ENCODE assay signal across 8 cellular contexts in the genomic region with DNA sequence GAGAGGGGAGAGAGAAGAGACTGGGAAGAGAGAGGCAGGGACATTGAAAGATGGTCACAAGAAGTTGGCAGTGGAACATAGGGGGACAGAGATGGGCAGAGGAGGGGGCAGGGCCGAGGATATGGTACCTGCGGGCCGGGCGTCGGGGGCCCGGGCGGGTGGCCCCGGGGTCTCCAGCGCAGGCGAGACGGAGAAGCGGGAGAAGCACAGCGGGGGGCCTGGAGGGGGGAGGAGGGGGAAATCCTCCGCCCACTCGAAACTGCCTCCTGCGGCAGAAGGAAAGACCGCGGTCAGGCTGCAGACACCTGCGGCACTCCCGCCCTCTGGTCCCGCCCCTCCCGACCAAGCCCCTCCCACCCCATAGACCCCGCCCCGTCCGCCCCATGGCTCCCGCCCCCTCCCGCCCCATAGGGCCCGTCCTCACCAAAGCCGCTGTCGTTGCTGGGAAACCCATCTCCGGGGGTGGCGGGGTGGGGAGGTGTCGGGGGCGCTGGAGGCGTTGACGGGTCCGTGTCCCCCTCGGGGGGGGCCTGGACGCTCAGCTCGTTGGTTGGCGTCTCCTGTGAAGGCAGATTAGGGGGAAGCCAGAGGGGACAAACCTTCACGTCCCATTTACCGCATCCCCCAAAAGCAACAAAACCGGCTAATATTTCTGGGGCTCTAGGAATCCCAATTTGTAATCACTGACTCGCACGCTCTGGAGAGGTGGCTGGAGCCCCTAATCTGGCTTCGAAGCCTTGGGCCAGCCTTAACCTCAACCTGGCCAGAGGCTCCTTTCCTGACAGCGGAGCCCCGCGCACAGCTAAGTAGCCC. TPM values are rescaled to one million over a fixed set of nuclear protein-coding genes. Genes with fewer than 3 reads are reported as not detected.
DNase-seq lines count a peak whose midpoint lies in the region; ATAC-seq, FAIRE-seq and TF ChIP-seq lines count a peak whose summit lies in the region.

No MANE protein-coding gene starts in this region.

- H3K4me3 ChIP-seq in NB4 (ENCODE audit: low read depth, low read length) (no peak overlapping the region), endothelial cell of umbilical vein (replicated peaks in 1 of 3; ENCODE audit: insufficient read depth in 1 of 3, low read depth in 1 of 3, low read length in 3 of 3) (no peak overlapping the region)

- POLR2A ChIA-PET in activated CD4-positive, alpha-beta memory T cell treated with anti-CD3 and anti-CD28 coated beads, Interleukin-2, amount 10 ng/mL, durations not matched to agents 7 days and 5 days (lab: Charles Lee) = interaction anchor here (2.2 kb wide), 1 partner anchor 93 kb away, joined by 10 read pairs; no protein-coding TSS in a partner anchor
- POLR2A ChIA-PET in endothelial cell of umbilical vein (lab: Charles Lee) = interaction anchor here (0.6 kb wide), 1 partner anchor 23 kb away, joined by 4 read pairs; no protein-coding TSS in a partner anchor

- no peak overlapping the region for H3K4me2 ChIP-seq in endothelial cell of umbilical vein (ENCODE audit: insufficient read depth, low read length)

- no peak for FAIRE-seq in endothelial cell of umbilical vein (lab: Jason Lieb, UNC)

- H3K27ac Mint-ChIP-seq in activated CD4-positive, alpha-beta memory T cell treated with anti-CD3 and anti-CD28 coated beads, Interleukin-2, amount 10 ng/mL, durations not matched to agents 7 days and 5 days = no peak overlapping the region

- peaks cover 42% of the 10 kb centered on the region for H3K4me1 Mint-ChIP-seq in activated CD4-positive, alpha-beta memory T cell treated with anti-CD3 and anti-CD28 coated beads, Interleukin-2, amount 10 ng/mL, durations not matched to agents 7 days and 5 days

- no peaks in the 10 kb centered on the region for H3K9me3 ChIP-seq in endothelial cell of umbilical vein (replicated peaks; ENCODE audit: control insufficient read depth, insufficient read depth, low read length)

- DNase-seq in ELR (ENCODE audit: low read depth) = peak; percentile 40
- peak; percentile 87 for DNase-seq in NB4 (ENCODE audit: low read depth)
- DNase-seq in activated CD4-positive, alpha-beta memory T cell treated with anti-CD3 and anti-CD28 coated beads, Interleukin-2, amount 10 ng/mL, durations not matched to agents 7 days and 5 days = peak; percentile 61
- DNase-seq in endothelial cell of umbilical vein (ENCODE audit: low read depth, low spot score) = no peak
- peak; percentile 53 for DNase-seq in stimulated activated CD8-positive, alpha-beta memory T cell treated with anti-CD3 and anti-CD28 coated beads, Interleukin-12 subunit alpha, Interleukin-12 subunit beta, amount 100 ng/mL, for 4 hours (ENCODE audit: low read depth)

- ATAC-seq in GM18873 (IDR thresholded peaks at IDR 0.05; ENCODE audit: low FRiP score, unreplicated experiment) (no peak), HG03175 (IDR thresholded peaks at IDR 0.05; ENCODE audit: unreplicated experiment) (no peak), GM21576 (IDR thresholded peaks at IDR 0.05; ENCODE audit: unreplicated experiment) (no peak)

- H3K36me3 Mint-ChIP-seq in activated CD4-positive, alpha-beta memory T cell treated with anti-CD3 and anti-CD28 coated beads, Interleukin-2, amount 10 ng/mL, durations not matched to agents 7 days and 5 days (ENCODE audit: low read depth) = no peaks in the 10 kb centered on the region

- H3K27ac ChIP-seq in endothelial cell of umbilical vein (ENCODE audit: insufficient read depth, low read depth, low read length) = no peak overlapping the region

- peaks cover 46% of the 10 kb centered on the region for H3K27me3 Mint-ChIP-seq in activated CD4-positive, alpha-beta memory T cell treated with anti-CD3 and anti-CD28 coated beads, Interleukin-2, amount 10 ng/mL, durations not matched to agents 7 days and 5 days

- H3K9me3 Mint-ChIP-seq in activated CD4-positive, alpha-beta memory T cell treated with anti-CD3 and anti-CD28 coated beads, Interleukin-2, amount 10 ng/mL, durations not matched to agents 7 days and 5 days = no peaks in the 10 kb centered on the region

- CTCF ChIA-PET in activated CD4-positive, alpha-beta memory T cell treated with anti-CD3 and anti-CD28 coated beads, Interleukin-2, amount 10 ng/mL, durations not matched to agents 7 days and 5 days (lab: Charles Lee) = interaction anchor here (1.0 to 3.2 kb wide), 6 partner anchors 11 to 117 kb away, joined by 3 to 59 read pairs (median 16); a partner anchor contains a TSS
- CTCF ChIA-PET in endothelial cell of umbilical vein (lab: Charles Lee) = interaction anchor here (0.9 to 5.3 kb wide), 5 partner anchors 12 to 140 kb away, joined by 3 to 203 read pairs (median 9); no protein-coding TSS in a partner anchor

- TF ChIP-seq CTCF in NB4 (IDR thresholded peaks at IDR 0.05; ENCODE audit: low read depth, low read length) (no peak), endothelial cell of umbilical vein (IDR thresholded peaks at IDR 0.05; ENCODE audit: extremely low read depth in 1 of 2, insufficient read depth in 1 of 2, low read depth in 1 of 2, low read length in 2 of 2) (no peak)

- TF ChIP-seq POLR2A in NB4 (IDR thresholded peaks at IDR 0.05; ENCODE audit: extremely low read depth, insufficient read length) (no peak), endothelial cell of umbilical vein (IDR thresholded peaks at IDR 0.05; ENCODE audit: low read depth, low read length) (no peak)

- no peak overlapping the region for H3K4me3 Mint-ChIP-seq in activated CD4-positive, alpha-beta memory T cell treated with anti-CD3 and anti-CD28 coated beads, Interleukin-2, amount 10 ng/mL, durations not matched to agents 7 days and 5 days

- H3K4me1 ChIP-seq in endothelial cell of umbilical vein (ENCODE audit: control insufficient read depth, extremely low read depth, insufficient read depth, low read length) = peaks cover 21% of the 10 kb centered on the region

- dilution Hi-C loops in endothelial cell of umbilical vein (cut with MboI; ENCODE audit: extremely low pct_ligation_motif_present, low sequenced_read_pairs) = no loop called here

- intact Hi-C loops in endothelial cell of umbilical vein (cut with micrococcal nuclease) = no loop called here

- H3K79me2 ChIP-seq in endothelial cell of umbilical vein (ENCODE audit: control insufficient read depth, insufficient read depth, low read length) = no peaks in the 10 kb centered on the region

- H3K36me3 ChIP-seq in endothelial cell of umbilical vein (ENCODE audit: control insufficient read depth in 2 of 2, extremely low read depth in 1 of 2, insufficient read depth in 2 of 2, low read length in 2 of 2) = no peaks in the 10 kb centered on the region

- no peaks in the 10 kb centered on the region for H3K9me1 ChIP-seq in endothelial cell of umbilical vein (replicated peaks; ENCODE audit: control insufficient read depth, extremely low read depth, insufficient read depth, low read length)

- H4K20me1 ChIP-seq in endothelial cell of umbilical vein (replicated peaks; ENCODE audit: control insufficient read depth, extremely low read depth, insufficient read depth, low read length) = no peaks in the 10 kb centered on the region

- no TSS peak for BruUV-seq in endothelial cell of umbilical vein (replicated peaks; lab: Mats Ljungman, UMichigan)

- H3K9ac ChIP-seq in endothelial cell of umbilical vein (replicated peaks; ENCODE audit: extremely low read depth, insufficient read depth, low read length) = no peak overlapping the region

- no peak overlapping the region for H2AFZ ChIP-seq in endothelial cell of umbilical vein (ENCODE audit: low read depth, low read length)

- peaks cover 3 to 7% of the 10 kb centered on the region in 2 experiments for H3K27me3 ChIP-seq in endothelial cell of umbilical vein (ENCODE audit: control insufficient read depth in 2 of 2, insufficient read depth in 2 of 2, low read length in 2 of 2)

RNA-seq across cellular contexts. Expression of a gene that starts 20.4 kb away (rescaled TPM):
- total RNA-seq in activated CD4-positive, alpha-beta memory T cell treated with anti-CD3 and anti-CD28 coated beads, Interleukin-2, amount 10 ng/mL, durations not matched to agents 7 days and 5 days = 1 to 10 TPM; 3.8 to 5.4 TPM
- total RNA-seq in endothelial cell of umbilical vein = 0.11 TPM in 1 of 2 replicates, not detected in the other
- polyA plus RNA-seq in endothelial cell of umbilical vein = 0.05 and 0.14 TPM in 2 replicates
- 0.01 TPM in 1 of 2 replicates, not detected in the other for polyA plus RNA-seq in endothelial cell of umbilical vein (2011; cell fraction: cytosol; rRNA removed)
- polyA plus RNA-seq in endothelial cell of umbilical vein (2011; cell fraction: nucleus; rRNA removed) = 0.04 TPM in 1 of 2 replicates, not detected in the other
- polyA plus RNA-seq in endothelial cell of umbilical vein (2012) = 0.16 and 0.35 TPM in 2 replicates
- polyA minus RNA-seq in endothelial cell of umbilical vein = not detected in 2 replicates
- polyA minus RNA-seq in endothelial cell of umbilical vein (2011; cell fraction: cytosol; rRNA and poly(A)+ RNA removed) = 0.51 TPM
- 0.24 TPM in 1 of 2 replicates, not detected in the other for polyA minus RNA-seq in endothelial cell of umbilical vein (2011; cell fraction: nucleus; rRNA and poly(A)+ RNA removed)

RNA-seq across cellular contexts. Expression of a gene that starts 22.0 kb away (rescaled TPM):
- total RNA-seq in activated CD4-positive, alpha-beta memory T cell treated with anti-CD3 and anti-CD28 coated beads, Interleukin-2, amount 10 ng/mL, durations not matched to agents 7 days and 5 days = 10 to 100 TPM; 53.2 to 55.3 TPM
- 119 and 125 TPM in 2 replicates for total RNA-seq in endothelial cell of umbilical vein
- 98.4 and 98.6 TPM in 2 replicates for polyA plus RNA-seq in endothelial cell of umbilical vein
- polyA plus RNA-seq in endothelial cell of umbilical vein (2011; cell fraction: cytosol; rRNA removed) = 91.8 and 108 TPM in 2 replicates
- polyA plus RNA-seq in endothelial cell of umbilical vein (2011; cell fraction: nucleus; rRNA removed) = 309 and 317 TPM in 2 replicates
- polyA plus RNA-seq in endothelial cell of umbilical vein (2012) = 61.0 and 67.4 TPM in 2 replicates
- polyA minus RNA-seq in endothelial cell of umbilical vein = 85.6 and 95.7 TPM in 2 replicates
- polyA minus RNA-seq in endothelial cell of umbilical vein (2011; cell fraction: cytosol; rRNA and poly(A)+ RNA removed) = 14.1 TPM
- 109 and 123 TPM in 2 replicates for polyA minus RNA-seq in endothelial cell of umbilical vein (2011; cell fraction: nucleus; rRNA and poly(A)+ RNA removed)

RNA-seq across cellular contexts. Expression of a gene that starts 35.8 kb away (rescaled TPM):
- under 1 TPM; 0.73 to 0.86 TPM for total RNA-seq in activated CD4-positive, alpha-beta memory T cell treated with anti-CD3 and anti-CD28 coated beads, Interleukin-2, amount 10 ng/mL, durations not matched to agents 7 days and 5 days
- 0.92 and 1.4 TPM in 2 replicates for total RNA-seq in endothelial cell of umbilical vein
- 0.26 and 0.32 TPM in 2 replicates for polyA plus RNA-seq in endothelial cell of umbilical vein
- 0.20 and 0.22 TPM in 2 replicates for polyA plus RNA-seq in endothelial cell of umbilical vein (2011; cell fraction: cytosol; rRNA removed)
- polyA plus RNA-seq in endothelial cell of umbilical vein (2011; cell fraction: nucleus; rRNA removed) = 1.5 and 1.7 TPM in 2 replicates
- polyA plus RNA-seq in endothelial cell of umbilical vein (2012) = 0.27 and 0.33 TPM in 2 replicates
- polyA minus RNA-seq in endothelial cell of umbilical vein = 0.62 and 0.80 TPM in 2 replicates
- polyA minus RNA-seq in endothelial cell of umbilical vein (2011; cell fraction: cytosol; rRNA and poly(A)+ RNA removed) = 1.7 TPM
- polyA minus RNA-seq in endothelial cell of umbilical vein (2011; cell fraction: nucleus; rRNA and poly(A)+ RNA removed) = 1.3 and 1.7 TPM in 2 replicates

RNA-seq across cellular contexts. Expression of a gene that starts 45.4 kb away (rescaled TPM):
- 10 to 100 TPM; 25.6 to 27.1 TPM for total RNA-seq in activated CD4-positive, alpha-beta memory T cell treated with anti-CD3 and anti-CD28 coated beads, Interleukin-2, amount 10 ng/mL, durations not matched to agents 7 days and 5 days
- 52.7 and 52.8 TPM in 2 replicates for total RNA-seq in endothelial cell of umbilical vein
- polyA plus RNA-seq in endothelial cell of umbilical vein = 26.3 and 26.8 TPM in 2 replicates
- 24.3 and 29.0 TPM in 2 replicates for polyA plus RNA-seq in endothelial cell of umbilical vein (2011; cell fraction: cytosol; rRNA removed)
- 18.1 and 25.8 TPM in 2 replicates for polyA plus RNA-seq in endothelial cell of umbilical vein (2011; cell fraction: nucleus; rRNA removed)
- 30.6 and 31.3 TPM in 2 replicates for polyA plus RNA-seq in endothelial cell of umbilical vein (2012)
- polyA minus RNA-seq in endothelial cell of umbilical vein = 12.5 and 21.5 TPM in 2 replicates
- 36.8 TPM for polyA minus RNA-seq in endothelial cell of umbilical vein (2011; cell fraction: cytosol; rRNA and poly(A)+ RNA removed)
- 9.3 and 11.5 TPM in 2 replicates for polyA minus RNA-seq in endothelial cell of umbilical vein (2011; cell fraction: nucleus; rRNA and poly(A)+ RNA removed)
